ENCODE assay signal across 8 cellular contexts in genomic region chr9:96449844-96450612, GRCh38. TPM values are rescaled to one million over a fixed set of nuclear protein-coding genes. Genes with fewer than 3 reads are reported as not detected.
DNase-seq lines count a peak whose midpoint lies in the region; ATAC-seq and TF ChIP-seq lines count a peak whose summit lies in the region.

Gene HABP4, plus strand, starts transcription at chr9:96450169. Its CDS starts 111 bp downstream, at chr9:96450280.

- TF ChIP-seq CTCF in activated B cell treated with CpG ODN at 0.5 μM for 24 hours (IDR thresholded peaks at IDR 0.05): no peak
- no peak for TF ChIP-seq CTCF in cardiac fibroblast (IDR thresholded peaks at IDR 0.05; ENCODE audit: low read depth, low read length)

- H3K4me1 Mint-ChIP-seq in activated B cell treated with CpG ODN at 0.5 μM for 24 hours: peaks cover 11% of the 10 kb centered on the region

- CTCF ChIA-PET in activated B cell treated with CpG ODN at 0.5 μM for 24 hours (lab: Charles Lee): interaction anchor here (0.7 to 1.6 kb wide), 3 partner anchors 11 to 122 kb away, joined by 3 to 5 read pairs (median 3); no protein-coding TSS in a partner anchor

- in situ Hi-C loops in GM18951 (cut with MboI; ENCODE audit: low sequenced_read_pairs, unreplicated experiment): no loop called here

- ATAC-seq in HG03175 (IDR thresholded peaks at IDR 0.05; ENCODE audit: unreplicated experiment) (peak; percentile 91), activated B cell treated with CpG ODN at 0.5 μM for 24 hours (ENCODE audit: low read depth) (peak; percentile 96)

- TF ChIP-seq POLR2A in GM18951 (IDR thresholded peaks at IDR 0.05; ENCODE audit: extremely low read depth, insufficient read depth, insufficient read length): peak; percentile 80

- H3K4me3 Mint-ChIP-seq in activated B cell treated with CpG ODN at 0.5 μM for 24 hours: peak within 1 kb of the TSS; percentile 87

- intact Hi-C loops in activated B cell treated with CpG ODN at 0.5 μM for 24 hours (cut with micrococcal nuclease): loop anchor here (1.0 to 10.0 kb wide), 6 partner anchors 29 to 405 kb away; partner anchors contain the start of genes PRXL2C, ZNF367 and ZNF782

- peaks cover 3% of the 10 kb centered on the region for H3K27me3 Mint-ChIP-seq in activated B cell treated with CpG ODN at 0.5 μM for 24 hours

- peak within 1 kb of the TSS; percentile 70 to 75 for H3K4me3 ChIP-seq in cardiac fibroblast (replicated peaks in 1 of 2; ENCODE audit: low read depth in 2 of 2, low read length in 2 of 2)

- POLR2A ChIA-PET in activated B cell treated with CpG ODN at 0.5 μM for 24 hours (lab: Charles Lee): interaction anchor here (0.5 to 2.0 kb wide), 9 partner anchors 27 to 204 kb away, joined by 3 to 14 read pairs (median 6); partner anchors contain the start of gene ZNF367

- no peaks in the 10 kb centered on the region for H3K36me3 Mint-ChIP-seq in activated B cell treated with CpG ODN at 0.5 μM for 24 hours (ENCODE audit: low read depth)

- DNase-seq in AG08395 (ENCODE audit: low spot score): peak; percentile 98
- DNase-seq in NCI-H2227 treated with DMSO at 0.1 percent for 48 hours (lab: John Stamatoyannopoulos, UW): peak; percentile 90
- DNase-seq in activated B cell treated with CpG ODN at 0.5 μM for 24 hours: peak; percentile 97
- DNase-seq in cardiac fibroblast (ENCODE audit: low read depth in 2 of 2): peak; percentile 92 to 95
- peak; percentile 97 for DNase-seq in islet precursor cell
- peak; percentile 97 for DNase-seq in stimulated activated CD4-positive, alpha-beta T cell treated with anti-CD3 and anti-CD28 coated beads, Interleukin-12 subunit alpha, Interleukin-12 subunit beta, amount 100 ng/mL, for 4 hours

- H3K9me3 Mint-ChIP-seq in activated B cell treated with CpG ODN at 0.5 μM for 24 hours: no peaks in the 10 kb centered on the region

- H3K27ac Mint-ChIP-seq in activated B cell treated with CpG ODN at 0.5 μM for 24 hours: peak within 1 kb of the TSS; percentile 71

RNA-seq across cellular contexts. Expression of gene HABP4, which starts in this region (rescaled TPM):
- total RNA-seq in activated B cell treated with CpG ODN at 0.5 μM for 24 hours: 8.1 TPM in 2 replicates

Comparison
In these comparisons a context has a peak if more than half of its experiments do, and no peak if none do; other contexts are left out.
1. Peak in every context shown above with its lines: DNase-seq, ATAC-seq and H3K4me3 ChIP-seq.